14 cellular contexts compared by ENCODE assay signal in the genomic region with DNA sequence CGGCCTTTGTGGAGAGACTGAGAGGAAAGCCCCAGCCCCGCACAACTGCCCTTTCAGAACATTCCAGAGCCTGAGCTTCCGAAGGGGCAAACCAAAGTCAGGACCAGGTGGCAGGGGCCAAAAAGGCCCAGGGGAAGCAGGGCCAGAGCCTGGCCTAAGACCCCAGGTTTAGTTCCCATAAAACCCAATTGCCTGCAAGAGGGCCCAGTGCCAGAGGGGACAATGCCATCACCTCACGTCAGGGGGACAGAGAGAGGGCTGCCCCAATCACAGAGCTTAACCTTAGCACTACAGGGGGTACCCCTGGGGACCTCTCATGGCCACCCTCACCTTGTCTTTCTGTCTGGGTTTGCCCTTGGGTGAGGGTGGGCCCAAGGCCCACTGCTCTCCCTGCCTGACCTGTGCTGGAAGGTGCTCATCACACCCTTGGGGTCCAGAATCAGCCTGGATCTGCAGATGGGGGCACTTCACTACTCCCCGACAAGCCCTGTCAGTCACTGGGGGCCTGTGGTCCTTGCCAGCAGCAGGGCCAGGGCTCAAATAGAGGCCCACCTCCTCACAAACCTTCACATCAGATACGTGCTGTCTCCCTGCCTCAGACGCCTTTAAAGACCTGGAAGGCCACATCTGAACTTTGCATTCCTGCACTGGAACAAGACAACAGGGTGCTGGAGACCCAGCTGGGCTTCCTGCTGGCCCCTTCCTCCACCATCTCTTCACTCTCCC. TPM values are rescaled to one million over a fixed set of nuclear protein-coding genes. Genes with fewer than 3 reads are reported as not detected.
DNase-seq lines count a peak whose midpoint lies in the region; ATAC-seq and TF ChIP-seq lines count a peak whose summit lies in the region.
"Had no signal": no experiment of that assay in that cellular context is flagged by ENCODE, and none has a peak within 500 bp of the region (broad histone marks: within the 10 kb centered on the region; RNA-seq: fewer than 3 reads in every experiment).

No MANE protein-coding gene starts in this region.

- no peak for TF ChIP-seq POLR2A in GM18505 (IDR thresholded peaks at IDR 0.05; ENCODE audit: borderline replicate concordance, extremely low read depth, insufficient read depth, insufficient read length)

- ATAC-seq in GM18505 (IDR thresholded peaks at IDR 0.05; ENCODE audit: unreplicated experiment): no peak
- ATAC-seq: K562 had no signal

- intact Hi-C loops in activated T-helper 2 cell treated with anti-CD3 and anti-CD28 coated beads, Interferon-gamma antibody, Interleukin-2, Interleukin-4, amounts not matched to agents 10 μg/mL and 5 μg/mL and 100 μg/mL, durations not matched to agents 14 hours and 24 hours and 36 hours (cut with micrococcal nuclease): no loop called here

- no peaks in the 10 kb centered on the region for H3K27me3 Mint-ChIP-seq in activated T-helper 2 cell treated with anti-CD3 and anti-CD28 coated beads, Interferon-gamma antibody, Interleukin-2, Interleukin-4, amounts not matched to agents 10 μg/mL and 5 μg/mL and 100 μg/mL, durations not matched to agents 14 hours and 24 hours and 36 hours (ENCODE audit: low read depth)

- peaks cover 13 to 33% (median 21%) of the 10 kb centered on the region in 11 experiments for H3K36me3 ChIP-seq in BLaER1 treated with 17β-estradiol and CSF1 and Interleukin-3, amounts not matched to agents 10 nM and 100 nM

- peak overlapping the region in 9 of 11 experiments; percentile 7 to 56 (median 31); a peak in 10 of 22 replicates for H3K27ac ChIP-seq in BLaER1 treated with 17β-estradiol and CSF1 and Interleukin-3, amounts not matched to agents 10 nM and 100 nM
- H3K27ac ChIP-seq in layer of hippocampus (ENCODE audit: low read depth, low read length): peak overlapping the region; percentile 25

- H4K20me1 ChIP-seq in BLaER1 treated with 17β-estradiol and CSF1 and Interleukin-3, amounts not matched to agents 10 nM and 100 nM: peaks cover 0 to 60% (median 48%) of the 10 kb centered on the region in 11 experiments; a peak in 16 of 22 replicates

- in situ Hi-C loops in GM13977 (cut with MboI; ENCODE audit: low pct_unique_long_range_greater_than_20kb, low sequenced_read_pairs, unreplicated experiment): no loop called here

- H3K4me1 ChIP-seq in BLaER1 treated with 17β-estradiol and CSF1 and Interleukin-3, amounts not matched to agents 10 nM and 100 nM: peaks cover 68 to 84% (median 73%) of the 10 kb centered on the region in 10 experiments

- peak overlapping the region; percentile 51 for H3K27ac Mint-ChIP-seq in activated T-helper 2 cell treated with anti-CD3 and anti-CD28 coated beads, Interferon-gamma antibody, Interleukin-2, Interleukin-4, amounts not matched to agents 10 μg/mL and 5 μg/mL and 100 μg/mL, durations not matched to agents 14 hours and 24 hours and 36 hours

- no peak overlapping the region for H3K4me3 ChIP-seq in BLaER1 treated with 17β-estradiol and CSF1 and Interleukin-3, amounts not matched to agents 10 nM and 100 nM
- H3K4me3 ChIP-seq: K562 had no signal

- DNase-seq in GM13977 (ENCODE audit: low spot score): peak; percentile 14
- DNase-seq in activated T-helper 2 cell treated with anti-CD3 and anti-CD28 coated beads, Interferon-gamma antibody, Interleukin-2, Interleukin-4, amounts not matched to agents 10 μg/mL and 5 μg/mL and 100 μg/mL, durations not matched to agents 14 hours and 24 hours and 36 hours (ENCODE audit: low spot score): no peak
- no peak for DNase-seq in medulla oblongata (ENCODE audit: extremely low spot score)
- DNase-seq in HCEC 1CT: no peak
- DNase-seq in hippocampal formation (lab: John Stamatoyannopoulos, UW): no peak
- DNase-seq: activated T-cell treated with anti-CD3 and anti-CD28 coated beads, Interleukin-2, amount 50 U/mL, for 48 hours; cerebellar nuclear complex; foreskin fibroblast; NCI-H524 treated with DMSO at 0.1 percent for 48 hours; stimulated activated CD4-positive, alpha-beta T cell treated with anti-CD3 and anti-CD28 coated beads, Interleukin-4, amount 100 ng/mL, for 1 hour had no signal

- no peaks in the 10 kb centered on the region for H3K9me3 Mint-ChIP-seq in activated T-helper 2 cell treated with anti-CD3 and anti-CD28 coated beads, Interferon-gamma antibody, Interleukin-2, Interleukin-4, amounts not matched to agents 10 μg/mL and 5 μg/mL and 100 μg/mL, durations not matched to agents 14 hours and 24 hours and 36 hours

- H3K36me3 Mint-ChIP-seq in activated T-helper 2 cell treated with anti-CD3 and anti-CD28 coated beads, Interferon-gamma antibody, Interleukin-2, Interleukin-4, amounts not matched to agents 10 μg/mL and 5 μg/mL and 100 μg/mL, durations not matched to agents 14 hours and 24 hours and 36 hours (ENCODE audit: low read depth): peaks cover 10% of the 10 kb centered on the region

- peak overlapping the region; percentile 0 to 64 (median 48); a peak in 16 of 22 replicates for H3K9ac ChIP-seq in BLaER1 treated with 17β-estradiol and CSF1 and Interleukin-3, amounts not matched to agents 10 nM and 100 nM

- H3K4me3 Mint-ChIP-seq in activated T-helper 2 cell treated with anti-CD3 and anti-CD28 coated beads, Interferon-gamma antibody, Interleukin-2, Interleukin-4, amounts not matched to agents 10 μg/mL and 5 μg/mL and 100 μg/mL, durations not matched to agents 14 hours and 24 hours and 36 hours (ENCODE audit: low read depth): no peak overlapping the region

- peaks cover 6% of the 10 kb centered on the region for H3K4me1 Mint-ChIP-seq in activated T-helper 2 cell treated with anti-CD3 and anti-CD28 coated beads, Interferon-gamma antibody, Interleukin-2, Interleukin-4, amounts not matched to agents 10 μg/mL and 5 μg/mL and 100 μg/mL, durations not matched to agents 14 hours and 24 hours and 36 hours (ENCODE audit: low read depth)

- no peaks in the 10 kb centered on the region for H3K9me3 ChIP-seq in BLaER1 treated with 17β-estradiol and CSF1 and Interleukin-3, amounts not matched to agents 10 nM and 100 nM (replicated peaks in 1 of 11)

- H3K27me3 ChIP-seq in BLaER1 treated with 17β-estradiol and CSF1 and Interleukin-3, amounts not matched to agents 10 nM and 100 nM: no peaks in the 10 kb centered on the region
- no peaks in the 10 kb centered on the region for H3K27me3 ChIP-seq in layer of hippocampus (ENCODE audit: control insufficient read depth, insufficient read depth, low read length)

- H3K4me2 ChIP-seq in BLaER1 treated with 17β-estradiol and CSF1 and Interleukin-3, amounts not matched to agents 10 nM and 100 nM: peak overlapping the region; percentile 53 to 100 (median 96)

- no peak for TF ChIP-seq CTCF in GM13977 (IDR thresholded peaks at IDR 0.05; ENCODE audit: extremely low read depth, insufficient read depth, missing control alignments)

RNA-seq across cellular contexts. Expression of a gene that starts 3.8 kb away (rescaled TPM):
- total RNA-seq in activated T-helper 2 cell treated with anti-CD3 and anti-CD28 coated beads, Interferon-gamma antibody, Interleukin-2, Interleukin-4, amounts not matched to agents 10 μg/mL and 5 μg/mL and 100 μg/mL, durations not matched to agents 14 hours and 24 hours and 36 hours: 11.9 and 12.1 TPM in 2 replicates

RNA-seq across cellular contexts. Expression of a gene that starts 28.2 kb away (rescaled TPM):
- total RNA-seq in activated T-helper 2 cell treated with anti-CD3 and anti-CD28 coated beads, Interferon-gamma antibody, Interleukin-2, Interleukin-4, amounts not matched to agents 10 μg/mL and 5 μg/mL and 100 μg/mL, durations not matched to agents 14 hours and 24 hours and 36 hours: 82.4 and 84.9 TPM in 2 replicates
